Comparison of ENCODE assay signal across 10 cellular contexts in genomic region chr19:12997967-12998940, GRCh38. TPM values are rescaled to one million over a fixed set of nuclear protein-coding genes. Genes with fewer than 3 reads are reported as not detected.
A peak's percentile ranks its signal among the peaks of the same experiment; 100 is the strongest.
DNase-seq lines count a peak whose midpoint lies in the region; ATAC-seq and TF ChIP-seq lines count a peak whose summit lies in the region.
"Had no signal": no experiment of that assay in that cellular context is flagged by ENCODE, and none has a peak within 500 bp of the region (broad histone marks: within the 10 kb centered on the region; RNA-seq: fewer than 3 reads in every experiment).

No MANE protein-coding gene starts in this region.

- no peak overlapping the region for H4K91ac ChIP-seq in IMR-90 (ENCODE audit: insufficient read depth, low read depth, low read length)

- intact Hi-C loops in A673 (cut with micrococcal nuclease; ENCODE audit: unreplicated experiment): no loop called here
- intact Hi-C loops in IMR-90 (cut with micrococcal nuclease): loop anchor here (5.0 kb wide), 1 partner anchor 64 kb away; no protein-coding TSS in a partner anchor
- intact Hi-C loops in esophagus muscularis mucosa (cut with DNase I): loop anchor here (2.0 kb wide), 1 partner anchor 25 kb away; no protein-coding TSS in a partner anchor

- no peak overlapping the region for H3K18ac ChIP-seq in IMR-90 (ENCODE audit: low read depth, low read length)

- BruUV-seq in A673 (replicated peaks; lab: Mats Ljungman, UMichigan): TSS peak; percentile 67
- BruUV-seq in IMR-90 (replicated peaks; lab: Mats Ljungman, UMichigan): TSS peak; percentile 50

- TF ChIP-seq RAD21 in IMR-90 (IDR thresholded peaks at IDR 0.05; ENCODE audit: low read length): no peak

- no peaks in the 10 kb centered on the region for H3K27me3 ChIP-seq in A673 (replicated peaks; ENCODE audit: insufficient read depth, low read depth, low read length, poor library complexity)
- H3K27me3 ChIP-seq in IMR-90 (ENCODE audit: control insufficient read depth, insufficient read depth, low read length): no peaks in the 10 kb centered on the region
- H3K27me3 ChIP-seq in esophagus muscularis mucosa: no peaks in the 10 kb centered on the region
- H3K27me3 ChIP-seq in osteoblast (ENCODE audit: insufficient read depth, low read length): no peaks in the 10 kb centered on the region

- H3K36me3 ChIP-seq in A673 (ENCODE audit: insufficient read depth, low read length, poor library complexity, severe bottlenecking): no peaks in the 10 kb centered on the region
- H3K36me3 ChIP-seq in IMR-90 (ENCODE audit: control insufficient read depth, insufficient read depth, low read length): peaks cover 15% of the 10 kb centered on the region
- peaks cover 0 to 14% (median 10%) of the 10 kb centered on the region in 4 donors for H3K36me3 ChIP-seq in esophagus muscularis mucosa
- peaks cover 11% of the 10 kb centered on the region for H3K36me3 ChIP-seq in osteoblast (ENCODE audit: insufficient read depth, low read length)
- H3K36me3 ChIP-seq: neutrophil had no signal

- no peak overlapping the region for H2BK5ac ChIP-seq in IMR-90 (ENCODE audit: low read depth, low read length, poor library complexity, severe bottlenecking)

- H3K14ac ChIP-seq in IMR-90 (replicated peaks; ENCODE audit: low read depth, low read length): no peak overlapping the region

- no peak overlapping the region for H2BK20ac ChIP-seq in IMR-90 (ENCODE audit: low read depth, low read length)

- no peak overlapping the region for H3K56ac ChIP-seq in IMR-90 (ENCODE audit: extremely low read depth, insufficient read depth, low read length)

- H4K5ac ChIP-seq in IMR-90 (ENCODE audit: low read depth, low read length): no peak overlapping the region

- no peaks in the 10 kb centered on the region for H3K9me3 ChIP-seq in A673 (ENCODE audit: low read depth, low read length, poor library complexity, severe bottlenecking)
- H3K9me3 ChIP-seq in IMR-90 (ENCODE audit: control insufficient read depth, insufficient read depth, low read length): no peaks in the 10 kb centered on the region
- no peaks in the 10 kb centered on the region for H3K9me3 ChIP-seq in esophagus muscularis mucosa
- H3K9me3 ChIP-seq in osteoblast (ENCODE audit: low read depth, low read length): no peaks in the 10 kb centered on the region
- H3K9me3 ChIP-seq: neutrophil had no signal

- H3K4me2 ChIP-seq in IMR-90 (ENCODE audit: low read depth, low read length) (no peak overlapping the region; the same call in 1 of the 2 replicates), osteoblast (ENCODE audit: insufficient read depth, low read length) (peak overlapping the region; percentile 92)

- peaks cover 73% of the 10 kb centered on the region for H3K79me2 ChIP-seq in osteoblast (ENCODE audit: insufficient read depth, low read length)

- no peak for TF ChIP-seq EP300 in esophagus muscularis mucosa (IDR thresholded peaks at IDR 0.05)

- no peak overlapping the region for H2BK120ac ChIP-seq in IMR-90 (ENCODE audit: low read depth, low read length)

- H2BK15ac ChIP-seq in IMR-90 (ENCODE audit: low read depth, low read length): no peak overlapping the region

- H3K27ac ChIP-seq in A673 (ENCODE audit: low read depth, low read length, poor library complexity, severe bottlenecking): no peak overlapping the region
- H3K27ac ChIP-seq in IMR-90 (ENCODE audit: insufficient read depth, low read length): no peak overlapping the region
- H3K27ac ChIP-seq in esophagus muscularis mucosa (replicated peaks in 1 of 4): peak overlapping the region; percentile 88 to 98 (median 97)
- H3K27ac ChIP-seq in osteoblast (ENCODE audit: low read depth, low read length): no peak overlapping the region
- H3K27ac ChIP-seq: neutrophil had no signal

- POLR2A ChIA-PET in A673 (lab: Charles Lee; ENCODE audit: low non-redundant PET): no interaction called here
- POLR2A ChIA-PET in IMR-90 (lab: Charles Lee; ENCODE audit: unreplicated experiment): no interaction called here

- peaks cover 4% of the 10 kb centered on the region for H3K4me1 ChIP-seq in A673 (ENCODE audit: insufficient read depth, low read length, poor library complexity, severe bottlenecking)
- H3K4me1 ChIP-seq in IMR-90 (ENCODE audit: control insufficient read depth, insufficient read depth, low read length): peaks cover 22% of the 10 kb centered on the region
- peaks cover 44 to 77% (median 75%) of the 10 kb centered on the region in 4 donors for H3K4me1 ChIP-seq in esophagus muscularis mucosa
- H3K4me1 ChIP-seq in osteoblast (ENCODE audit: insufficient read depth, low read length): peaks cover 16% of the 10 kb centered on the region

- H3K23ac ChIP-seq in IMR-90 (ENCODE audit: low read depth, low read length): peak overlapping the region; percentile 3

- H3K9me1 ChIP-seq in IMR-90 (ENCODE audit: insufficient read depth, low read length): peaks cover 17% of the 10 kb centered on the region

- H2AFZ ChIP-seq in IMR-90 (replicated peaks; ENCODE audit: low read length, poor library complexity) (no peak overlapping the region), osteoblast (ENCODE audit: low read length) (no peak overlapping the region)

- dilution Hi-C loops in IMR-90 (cut with HindIII; ENCODE audit: low sequenced_read_pairs, unreplicated experiment): no loop called here

- no peak overlapping the region for H2AK5ac ChIP-seq in IMR-90 (ENCODE audit: low read depth, low read length)

- in situ Hi-C loops in IMR-90 (cut with MboI; ENCODE audit: low sequenced_read_pairs): loop anchor here (25.0 kb wide), 1 partner anchor 739 kb away; a partner anchor contains a TSS

- peaks cover 43% of the 10 kb centered on the region for H4K20me1 ChIP-seq in IMR-90 (ENCODE audit: insufficient read depth, low read length)
- H4K20me1 ChIP-seq in osteoblast (ENCODE audit: insufficient read depth, low read length): peaks cover 33% of the 10 kb centered on the region

- H3K4me3 ChIP-seq in A673 (ENCODE audit: low read depth, low read length, poor library complexity, severe bottlenecking) (no peak overlapping the region), IMR-90 (ENCODE audit: insufficient read depth, low read depth, low read length) (no peak overlapping the region), esophagus muscularis mucosa (peak overlapping the region; percentile 74 to 92 (median 78)), osteoblast (ENCODE audit: insufficient read depth, low read length) (peak overlapping the region; percentile 25)

- DNase-seq in A673 (ENCODE audit: low spot score) (no peak), IMR-90 (no peak), esophagus muscularis mucosa (ENCODE audit: extremely low spot score) (no peak), osteoblast (ENCODE audit: insufficient read length, low spot score, missing footprints) (peak; percentile 91), NOMO-1 (lab: John Stamatoyannopoulos, UW; ENCODE audit: unreplicated experiment in 2 of 2) (no peak), A172 (ENCODE audit: low spot score) (no peak)
- DNase-seq: KG1 had no signal

- no peak overlapping the region for H3K9ac ChIP-seq in IMR-90 (ENCODE audit: low read depth, low read length)

- no peak overlapping the region for H4K8ac ChIP-seq in IMR-90 (ENCODE audit: low read depth in 2 of 2, low read length in 2 of 2)

- no peak overlapping the region for H3K4ac ChIP-seq in IMR-90 (ENCODE audit: low read depth, low read length)

- ATAC-seq in IMR-90 (ENCODE audit: low read depth): no peak
- ATAC-seq in HG03025 (IDR thresholded peaks at IDR 0.05; ENCODE audit: low FRiP score, unreplicated experiment): no peak
- ATAC-seq in GM21717 (IDR thresholded peaks at IDR 0.05; ENCODE audit: unreplicated experiment): no peak

- TF ChIP-seq CTCF in A673 (conservative IDR thresholded peaks at IDR 0.05; ENCODE audit: low read depth, low read length): no peak
- TF ChIP-seq CTCF in IMR-90 (conservative IDR thresholded peaks at IDR 0.05; ENCODE audit: low read depth, low read length): no peak
- no peak for TF ChIP-seq CTCF in esophagus muscularis mucosa (IDR thresholded peaks at IDR 0.05)
- TF ChIP-seq CTCF in osteoblast (IDR thresholded peaks at IDR 0.05; ENCODE audit: extremely low read depth, low read depth, low read length): no peak

- no peak overlapping the region for H2AK9ac ChIP-seq in IMR-90 (replicated peaks; ENCODE audit: low read depth, low read length, poor library complexity)

- TF ChIP-seq POLR2A in IMR-90 (IDR thresholded peaks at IDR 0.05; ENCODE audit: low read depth, low read length): no peak
- TF ChIP-seq POLR2A in esophagus muscularis mucosa (IDR thresholded peaks at IDR 0.05; ENCODE audit: low read depth): no peak

- H3K79me1 ChIP-seq in IMR-90 (ENCODE audit: low read depth in 1 of 2, low read length in 2 of 2): peaks cover 26 to 70% of the 10 kb centered on the region in 2 experiments

- WGBS in IMR-90 (ENCODE audit: extremely low coverage in 2 of 2, insufficient read length in 1 of 2), 2 experiments: 80% methylated on average over 10 of the region's 32 CpGs; no CpG with 5 or more reads in 1 of the 2 experiments
- WGBS in esophagus muscularis mucosa: 68% methylated on average over 31 of the region's 32 CpGs

- CTCF ChIA-PET in A673 (lab: Charles Lee) (no interaction called here), IMR-90 (lab: Yijun Ruan, JAX) (no interaction called here)

RNA-seq across cellular contexts. Expression of gene NFIX, which starts 3.0 kb away (rescaled TPM):
- total RNA-seq in A673 (2021) (69.7 and 77.9 TPM in 2 replicates), IMR-90 (2012; rRNA removed) (10.0 and 10.2 TPM in 2 replicates), esophagus muscularis mucosa (100 to 1,000 TPM in 1 of 4 donors, 10 to 100 TPM in 3; 56.0 to 154 (median 79.4) TPM), osteoblast (114 and 122 TPM in 2 replicates)
- 46.9 and 47.7 TPM in 2 replicates for polyA plus RNA-seq in IMR-90 (2012; rRNA removed)
- 34.3 and 53.4 TPM in 2 replicates for polyA plus RNA-seq in IMR-90 (2012; cell fraction: cytosol; rRNA removed)
- 34.8 and 48.3 TPM in 2 replicates for polyA plus RNA-seq in IMR-90 (2012; cell fraction: nucleus; rRNA removed; ENCODE audit: low replicate concordance)
- total RNA-seq in A172 (2014; rRNA removed; shearing (Covaris generic)): 17.0 and 25.7 TPM in 2 replicates

RNA-seq across cellular contexts. Expression of gene DAND5, which starts 28.9 kb away (rescaled TPM):
- total RNA-seq in A673 (2021) (0.17 TPM in 2 replicates), IMR-90 (2012; rRNA removed) (not detected in 2 replicates), esophagus muscularis mucosa (under 1 TPM in 3 of 4 donors, not detected in 1; 0.19 to 0.83 (median 0.29) TPM), osteoblast (not detected in 2 replicates)
- 0.03 TPM in 1 of 2 replicates, not detected in the other for polyA plus RNA-seq in IMR-90 (2012; rRNA removed)
- 0.03 TPM in 1 of 2 replicates, not detected in the other for polyA plus RNA-seq in IMR-90 (2012; cell fraction: cytosol; rRNA removed)
- 0.07 TPM in 1 of 2 replicates, not detected in the other for polyA plus RNA-seq in IMR-90 (2012; cell fraction: nucleus; rRNA removed; ENCODE audit: low replicate concordance)
- total RNA-seq in A172 (2014; rRNA removed; shearing (Covaris generic)): 0.10 and 0.36 TPM in 2 replicates

RNA-seq across cellular contexts. Expression of gene GADD45GIP1, which starts 41.2 kb away (rescaled TPM):
- total RNA-seq in A673 (2021) (61.1 and 67.5 TPM in 2 replicates), IMR-90 (2012; rRNA removed) (13.3 and 22.5 TPM in 2 replicates), esophagus muscularis mucosa (10 to 100 TPM; 33.0 to 60.1 (median 49.3) TPM), osteoblast (15.2 and 16.8 TPM in 2 replicates)
- polyA plus RNA-seq in IMR-90 (2012; rRNA removed): 42.4 and 64.7 TPM in 2 replicates
- polyA plus RNA-seq in IMR-90 (2012; cell fraction: cytosol; rRNA removed): 94.5 and 111 TPM in 2 replicates
- 24.3 and 34.4 TPM in 2 replicates for polyA plus RNA-seq in IMR-90 (2012; cell fraction: nucleus; rRNA removed; ENCODE audit: low replicate concordance)
- total RNA-seq in A172 (2014; rRNA removed; shearing (Covaris generic)): 64.2 and 82.8 TPM in 2 replicates

RNA-seq across cellular contexts. Expression of gene RAD23A, which starts 52.6 kb away (rescaled TPM):
- total RNA-seq in A673 (2021): 183 and 186 TPM in 2 replicates
- 54.3 and 56.4 TPM in 2 replicates for total RNA-seq in IMR-90 (2012; rRNA removed)
- 67.8 and 79.7 TPM in 2 replicates for polyA plus RNA-seq in IMR-90 (2012; rRNA removed)
- 95.6 and 109 TPM in 2 replicates for polyA plus RNA-seq in IMR-90 (2012; cell fraction: cytosol; rRNA removed)
- 105 and 168 TPM in 2 replicates for polyA plus RNA-seq in IMR-90 (2012; cell fraction: nucleus; rRNA removed; ENCODE audit: low replicate concordance)
- total RNA-seq in esophagus muscularis mucosa: 100 to 1,000 TPM; 138 to 218 (median 181) TPM
- 80.2 and 84.0 TPM in 2 replicates for total RNA-seq in osteoblast
- total RNA-seq in A172 (2014; rRNA removed; shearing (Covaris generic)): 180 and 185 TPM in 2 replicates

RNA-seq across cellular contexts. Expression of gene CALR, which starts 59.8 kb away (rescaled TPM):
- total RNA-seq in A673 (2021): 994 and 1,019 TPM in 2 replicates
- 3,245 and 3,358 TPM in 2 replicates for total RNA-seq in IMR-90 (2012; rRNA removed)
- polyA plus RNA-seq in IMR-90 (2012; rRNA removed): 1,894 and 1,932 TPM in 2 replicates
- 1,040 and 4,080 TPM in 2 replicates for polyA plus RNA-seq in IMR-90 (2012; cell fraction: cytosol; rRNA removed)
- polyA plus RNA-seq in IMR-90 (2012; cell fraction: nucleus; rRNA removed; ENCODE audit: low replicate concordance): 541 and 964 TPM in 2 replicates
- total RNA-seq in esophagus muscularis mucosa: 100 to 1,000 TPM; 200 to 300 (median 270) TPM
- 1,685 and 1,980 TPM in 2 replicates for total RNA-seq in osteoblast
- 1,790 and 1,863 TPM in 2 replicates for total RNA-seq in A172 (2014; rRNA removed; shearing (Covaris generic))

Comparison
In these comparisons a context has a peak if more than half of its experiments do, and no peak if none do; other contexts are left out.
1. H3K27ac ChIP-seq: peak in esophagus muscularis mucosa (4 of 4); none in A673 (single experiment), IMR-90 (single experiment) and osteoblast (single experiment).
2. H3K4me3 ChIP-seq: peak in esophagus muscularis mucosa (4 of 4) and osteoblast (single experiment); none in A673 (single experiment) and IMR-90 (single experiment).